ENCODE assay signal across 11 cellular contexts in the genomic region with DNA sequence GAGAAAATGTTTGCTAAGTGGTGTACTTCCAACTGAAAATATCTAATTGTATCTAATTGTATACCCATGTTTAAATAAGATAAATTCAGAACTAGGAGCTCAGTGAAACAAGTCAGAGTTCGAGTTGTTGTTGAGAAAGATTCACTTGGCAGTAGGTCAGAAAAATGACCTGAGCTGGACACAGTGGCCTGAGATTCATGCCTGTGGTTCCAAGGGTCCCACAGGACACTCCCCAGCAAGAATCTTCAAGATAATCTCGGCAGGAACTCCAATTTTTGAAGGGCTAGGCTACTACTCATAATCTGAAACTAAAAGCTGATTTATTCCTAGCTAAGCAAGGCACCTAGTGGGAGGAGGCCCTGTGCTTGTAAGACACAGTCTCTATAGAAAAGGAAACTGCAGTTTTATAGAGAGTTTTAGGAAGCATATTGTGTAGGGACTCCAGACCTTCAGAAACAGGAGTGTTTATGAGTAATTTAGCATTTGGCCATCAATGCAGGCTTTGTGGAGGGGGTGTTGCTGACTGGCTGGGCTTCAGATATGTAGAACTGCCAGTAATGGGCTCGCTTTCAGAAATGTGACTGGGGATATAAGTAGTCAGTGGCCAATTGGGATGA.
DNase-seq lines count a peak whose midpoint lies in the region; ATAC-seq lines count a peak whose summit lies in the region.
"Had no signal": no experiment of that assay in that cellular context is flagged by ENCODE, and none has a peak within 500 bp of the region (broad histone marks: within the 10 kb centered on the region; RNA-seq: fewer than 3 reads in every experiment).

No MANE protein-coding gene starts in this region.

- ATAC-seq in GM18519 (IDR thresholded peaks at IDR 0.05; ENCODE audit: low FRiP score, unreplicated experiment) = peak; percentile 50
- peak; percentile 61 for ATAC-seq in GM21515 (IDR thresholded peaks at IDR 0.05; ENCODE audit: unreplicated experiment)
- ATAC-seq in HG03432 (IDR thresholded peaks at IDR 0.05; ENCODE audit: unreplicated experiment) = peak; percentile 65

- DNase-seq in foreskin melanocyte = peak; percentile 85
- no peak for DNase-seq in HPDE6-E6E7 (ENCODE audit: extremely low spot score)
- no peak for DNase-seq in NCI-H510A treated with DMSO at 0.1 percent for 48 hours (lab: John Stamatoyannopoulos, UW)
- DNase-seq in NCI-H1092 (lab: John Stamatoyannopoulos, UW) = no peak
- DNase-seq: anterior cingulate cortex, GDM1, NCI-H526, T-helper 9 cell had no signal
